ENCODE assay signal across 8 cellular contexts in genomic region chr1:199272690-199273089, GRCh38.
A peak's percentile ranks its signal among the peaks of the same experiment; 100 is the strongest.
DNase-seq lines count a peak whose midpoint lies in the region; ATAC-seq, FAIRE-seq and TF ChIP-seq lines count a peak whose summit lies in the region.

No MANE protein-coding gene starts in this region.

- no peaks in the 10 kb centered on the region for H4K20me1 ChIP-seq in GM23338 (replicated peaks; ENCODE audit: insufficient read depth)
- H4K20me1 ChIP-seq in fibroblast of lung (ENCODE audit: control insufficient read depth, extremely low read depth, insufficient read depth, low read length) = no peaks in the 10 kb centered on the region

- no peak overlapping the region for H3K4me2 ChIP-seq in GM23338
- no peak overlapping the region for H3K4me2 ChIP-seq in fibroblast of lung (ENCODE audit: extremely low read depth, insufficient read depth, low read length)

- no peak overlapping the region for H3K4me3 Mint-ChIP-seq in GM23338

- TF ChIP-seq CTCF in GM06990 (IDR thresholded peaks at IDR 0.05; ENCODE audit: insufficient read depth, low read length, poor library complexity, severe bottlenecking) (no peak), GM23338 (conservative IDR thresholded peaks at IDR 0.05; ENCODE audit: low read depth in 2 of 2) (no peak), fibroblast of lung (conservative IDR thresholded peaks at IDR 0.05 in 1 of 2, IDR thresholded peaks at IDR 0.05 in 1 of 2; ENCODE audit: low read depth in 1 of 2, low read length in 2 of 2) (no peak), BE2C (IDR thresholded peaks at IDR 0.05; ENCODE audit: low read depth, low read length) (no peak)

- H3K79me2 ChIP-seq in GM23338 (replicated peaks; ENCODE audit: insufficient read depth) (no peaks in the 10 kb centered on the region), fibroblast of lung (ENCODE audit: control insufficient read depth, insufficient read depth, low read length) (no peaks in the 10 kb centered on the region)

- H3K36me3 ChIP-seq in GM06990 (ENCODE audit: control insufficient read depth, insufficient read depth, low read length) (no peaks in the 10 kb centered on the region), GM23338 (ENCODE audit: insufficient read depth) (no peaks in the 10 kb centered on the region), fibroblast of lung (ENCODE audit: control insufficient read depth, insufficient read depth, low read length) (no peaks in the 10 kb centered on the region), BE2C (no peaks in the 10 kb centered on the region)

- no peak overlapping the region for H3K4me3 ChIP-seq in GM06990 (replicated peaks; ENCODE audit: low read depth, low read length)
- no peak overlapping the region for H3K4me3 ChIP-seq in GM23338
- H3K4me3 ChIP-seq in fibroblast of lung (replicated peaks in 1 of 4; ENCODE audit: control extremely low read depth in 1 of 4, insufficient read depth in 1 of 4, low read depth in 3 of 4, low read length in 4 of 4) = no peak overlapping the region
- no peak overlapping the region for H3K4me3 ChIP-seq in BE2C (ENCODE audit: low read depth, low read length)

- H3K9me3 ChIP-seq in fibroblast of lung (ENCODE audit: control insufficient read depth, insufficient read depth, low read depth, low read length) = no peaks in the 10 kb centered on the region
- no peaks in the 10 kb centered on the region for H3K9me3 ChIP-seq in BE2C

- peaks cover 2% of the 10 kb centered on the region for H3K27me3 Mint-ChIP-seq in GM23338 (ENCODE audit: insufficient read depth, low read depth, poor library complexity)

- H3K4me1 ChIP-seq in GM23338 (ENCODE audit: insufficient read depth) (no peaks in the 10 kb centered on the region), fibroblast of lung (ENCODE audit: control insufficient read depth, extremely low read depth, insufficient read depth, low read length) (peaks cover 10% of the 10 kb centered on the region), BE2C (no peaks in the 10 kb centered on the region; the same call in 1 of the 2 replicates)

- no peak for ATAC-seq in GM23338

- H3F3A ChIP-seq in GM23338 (replicated peaks; ENCODE audit: low read depth) = no peaks in the 10 kb centered on the region

- H3K9me3 Mint-ChIP-seq in GM23338 = no peaks in the 10 kb centered on the region; the same call in 2 of the 3 replicates

- peaks cover 5% of the 10 kb centered on the region; the same call in 2 of the 3 replicates for H3K4me1 Mint-ChIP-seq in GM23338

- H2AFZ ChIP-seq in GM23338 (no peak overlapping the region), fibroblast of lung (ENCODE audit: low read length) (no peak overlapping the region)

- H3K27me3 ChIP-seq in GM06990 (replicated peaks; ENCODE audit: control insufficient read depth, insufficient read depth, low read length) (no peaks in the 10 kb centered on the region), GM23338 (ENCODE audit: insufficient read depth) (no peaks in the 10 kb centered on the region), fibroblast of lung (ENCODE audit: control insufficient read depth, insufficient read depth, low read length) (no peaks in the 10 kb centered on the region), BE2C (no peaks in the 10 kb centered on the region)

- DNase-seq in GM06990 (ENCODE audit: extremely low read depth, insufficient read length) = peak; percentile 61
- peak; percentile 4 for DNase-seq in GM23338 (ENCODE audit: low spot score)
- DNase-seq in LoVo (ENCODE audit: low spot score) = peak; percentile 59
- peak; percentile 87 to 99 for DNase-seq in fibroblast of lung (ENCODE audit: low read depth in 2 of 2)
- peak; percentile 76 for DNase-seq in urothelium cell line (ENCODE audit: low spot score)
- DNase-seq in SKM-1 (lab: John Stamatoyannopoulos, UW; ENCODE audit: unreplicated experiment) = no peak
- DNase-seq in BE2C = no peak
- DNase-seq in activated effector memory CD4-positive, alpha-beta T cell treated with anti-CD3 and anti-CD28 coated beads, Interleukin-2, amount 50 U/mL, for 16 hours = no peak

- H3K27ac Mint-ChIP-seq in GM23338 = 0 out of 2 replicates have a peak overlapping the region, but pooled peaks have one; percentile 32

- no peaks in the 10 kb centered on the region for H3K36me3 Mint-ChIP-seq in GM23338 (ENCODE audit: low read depth)

- H3K27ac ChIP-seq in GM23338 (ENCODE audit: low read depth) (no peak overlapping the region), fibroblast of lung (ENCODE audit: insufficient read depth, low read length) (no peak overlapping the region)

- H3K9me2 ChIP-seq in GM23338 (ENCODE audit: insufficient read depth) = peaks cover 7% of the 10 kb centered on the region; the same call in 1 of the 2 replicates

- FAIRE-seq in urothelium cell line (lab: Jason Lieb, UNC) = no peak

- no peak overlapping the region for H3K9ac ChIP-seq in fibroblast of lung (ENCODE audit: insufficient read depth, low read length)

TF ChIP-seq in GM23338, 12 proteins besides CTCF, POLR2A, EP300 and RAD21:
- TF ChIP-seq CREB1 (CRISPR knock-in tag; IDR thresholded peaks at IDR 0.05; ENCODE audit: low read depth) (no peak), EZH2phosphoT487 (IDR thresholded peaks at IDR 0.05; ENCODE audit: unreplicated experiment) (no peak), POLR2AphosphoS5 (IDR thresholded peaks at IDR 0.05; ENCODE audit: low read depth) (no peak), ETS1 (IDR thresholded peaks at IDR 0.05) (no peak), REST (IDR thresholded peaks at IDR 0.05; ENCODE audit: unreplicated experiment) (no peak), EZH2 (IDR thresholded peaks at IDR 0.05; ENCODE audit: low read depth, unreplicated experiment) (no peak)

Comparison
In these comparisons a context has a peak if more than half of its experiments do, and no peak if none do; other contexts are left out.
1. DNase-seq: peak in GM06990 (single experiment), GM23338 (single experiment), LoVo (single experiment), fibroblast of lung (2 of 2) and urothelium cell line (single experiment); none in SKM-1 (single experiment), BE2C (single experiment) and activated effector memory CD4-positive, alpha-beta T cell treated with anti-CD3 and anti-CD28 coated beads, Interleukin-2, amount 50 U/mL, for 16 hours (single experiment).